ENCODE assay signal across 30 cellular contexts in the genomic region with DNA sequence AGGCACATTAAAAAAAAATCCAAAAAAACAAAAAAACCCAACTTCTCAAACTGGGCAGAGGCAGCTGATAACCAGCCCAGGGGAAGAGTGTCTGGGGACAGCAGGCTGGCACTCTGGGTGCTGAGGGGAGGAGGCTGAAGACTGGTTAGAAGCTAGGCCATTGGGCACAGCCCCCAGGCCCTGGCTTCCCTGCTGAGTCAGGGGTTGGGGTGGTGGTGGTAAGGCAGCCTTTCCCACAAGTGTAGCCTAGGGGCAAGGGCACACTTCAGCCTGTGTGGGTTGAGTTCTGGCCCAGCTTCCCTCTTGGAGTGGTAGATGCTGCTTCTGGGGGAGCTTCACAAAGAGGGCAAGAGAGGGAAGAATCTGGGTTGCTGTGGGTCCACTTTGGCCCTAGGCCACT. TPM values are rescaled to one million over a fixed set of nuclear protein-coding genes. Genes with fewer than 3 reads are reported as not detected.
DNase-seq lines count a peak whose midpoint lies in the region; ATAC-seq and TF ChIP-seq lines count a peak whose summit lies in the region.
"Had no signal": no experiment of that assay in that cellular context is flagged by ENCODE, and none has a peak within 500 bp of the region (broad histone marks: within the 10 kb centered on the region; RNA-seq: fewer than 3 reads in every experiment).

No MANE protein-coding gene starts in this region.

- no peak overlapping the region for H3K4me3 ChIP-seq in sigmoid colon
- no peak overlapping the region for H3K4me3 ChIP-seq in GM23248
- H3K4me3 ChIP-seq: A549, GM12878, mucosa of descending colon, SK-N-MC, smooth muscle cell, thoracic aorta, vagina had no signal

- POLR2A ChIA-PET in RWPE1 (lab: Yijun Ruan, JAX; ENCODE audit: low non-redundant PET) = no interaction called here

- TF ChIP-seq EP300 in sigmoid colon (IDR thresholded peaks at IDR 0.05) = no peak

- H3K36me3 ChIP-seq in sigmoid colon (peaks cover 25 to 85% (median 54%) of the 10 kb centered on the region in 4 donors), GM23248 (ENCODE audit: low read depth) (peaks cover 6% of the 10 kb centered on the region; the same call in 1 of the 2 replicates)

- CTCF ChIA-PET in RWPE1 (lab: Yijun Ruan, JAX) = no interaction called here

- TF ChIP-seq CTCF in RWPE1 (conservative IDR thresholded peaks at IDR 0.05; ENCODE audit: low read depth) (no peak), sigmoid colon (IDR thresholded peaks at IDR 0.05) (no peak)

- H3K27ac Mint-ChIP-seq in activated T-cell treated with anti-CD3 and anti-CD28 coated beads, Interleukin-2, amount 50 U/mL, for 72 hours = no peak overlapping the region
- H3K27ac Mint-ChIP-seq in stimulated activated naive B cell treated with anti-CD40 and anti-IgM and Interleukin-4, amounts not matched to agents 10 μg/mL and 1 μg/mL and 100 μg/mL, for 72 hours = peak overlapping the region; percentile 56
- H3K27ac Mint-ChIP-seq: activated T-helper 2 cell treated with anti-CD3 and anti-CD28 coated beads, Interferon-gamma antibody, Interleukin-2, Interleukin-4, amounts not matched to agents 10 μg/mL and 5 μg/mL and 100 μg/mL, durations not matched to agents 14 hours and 24 hours and 36 hours; CD8-positive, alpha-beta T cell; H9; stimulated activated naive CD8-positive, alpha-beta T cell treated with anti-CD3 and anti-CD28 coated beads, Interleukin-15, Interleukin-2, amounts not matched to agents 100 ng/mL and 50 ng/mL, for 24 hours had no signal

- H3K9me3 Mint-ChIP-seq in activated T-cell treated with anti-CD3 and anti-CD28 coated beads, Interleukin-2, amount 50 U/mL, for 72 hours = no peaks in the 10 kb centered on the region
- H3K9me3 Mint-ChIP-seq in activated T-cell treated with anti-CD3 and anti-CD28 coated beads, Interleukin-2, amount 50 U/mL, for 4 hours = no peaks in the 10 kb centered on the region
- no peaks in the 10 kb centered on the region for H3K9me3 Mint-ChIP-seq in stimulated activated naive B cell treated with anti-CD40 and anti-IgM and Interleukin-4, amounts not matched to agents 10 μg/mL and 1 μg/mL and 100 μg/mL, for 72 hours
- H3K9me3 Mint-ChIP-seq: activated naive CD4-positive, alpha-beta T cell treated with anti-CD3 and anti-CD28 coated beads, Interleukin-2, amount 50 U/mL, for 24 hours; activated T-helper 2 cell treated with anti-CD3 and anti-CD28 coated beads, Interferon-gamma antibody, Interleukin-2, Interleukin-4, amounts not matched to agents 10 μg/mL and 5 μg/mL and 100 μg/mL, durations not matched to agents 14 hours and 24 hours and 36 hours; CD8-positive, alpha-beta T cell; H9; natural killer cell treated with Interleukin-12 subunit alpha and Interleukin-12 subunit beta and Interleukin-15 and Interleukin-18, amount 100 ng/mL, for 72 hours; stimulated activated naive CD8-positive, alpha-beta T cell treated with anti-CD3 and anti-CD28 coated beads, Interleukin-15, Interleukin-2, amounts not matched to agents 100 ng/mL and 50 ng/mL, for 24 hours had no signal

- no peaks in the 10 kb centered on the region for H3F3A ChIP-seq in GM23248 (ENCODE audit: insufficient read depth)

- H3K9me3 ChIP-seq in sigmoid colon (no peaks in the 10 kb centered on the region), GM23248 (ENCODE audit: low read depth) (no peaks in the 10 kb centered on the region)
- H3K9me3 ChIP-seq: A549, mucosa of descending colon, thoracic aorta, vagina had no signal

- in situ Hi-C loops in GM23248 (cut with MboI) = no loop called here

- H3K4me3 Mint-ChIP-seq in activated T-cell treated with anti-CD3 and anti-CD28 coated beads, Interleukin-2, amount 50 U/mL, for 72 hours = no peak overlapping the region
- H3K4me3 Mint-ChIP-seq in activated T-cell treated with anti-CD3 and anti-CD28 coated beads, Interleukin-2, amount 50 U/mL, for 4 hours = no peak overlapping the region
- H3K4me3 Mint-ChIP-seq in stimulated activated naive B cell treated with anti-CD40 and anti-IgM and Interleukin-4, amounts not matched to agents 10 μg/mL and 1 μg/mL and 100 μg/mL, for 72 hours = no peak overlapping the region
- H3K4me3 Mint-ChIP-seq: activated naive CD4-positive, alpha-beta T cell treated with anti-CD3 and anti-CD28 coated beads, Interleukin-2, amount 50 U/mL, for 24 hours; CD8-positive, alpha-beta T cell; H9; natural killer cell treated with Interleukin-12 subunit alpha and Interleukin-12 subunit beta and Interleukin-15 and Interleukin-18, amount 100 ng/mL, for 72 hours; stimulated activated naive CD8-positive, alpha-beta T cell treated with anti-CD3 and anti-CD28 coated beads, Interleukin-15, Interleukin-2, amounts not matched to agents 100 ng/mL and 50 ng/mL, for 24 hours had no signal

- no peaks in the 10 kb centered on the region for H4K20me1 ChIP-seq in GM23248 (ENCODE audit: insufficient read depth)

- no peak overlapping the region for H2AFZ ChIP-seq in GM23248

- peaks cover 0 to 3% of the 10 kb centered on the region in 2 donors for H3K36me3 Mint-ChIP-seq in activated T-cell treated with anti-CD3 and anti-CD28 coated beads, Interleukin-2, amount 50 U/mL, for 72 hours (ENCODE audit: insufficient read depth in 2 of 2)
- H3K36me3 Mint-ChIP-seq in activated T-cell treated with anti-CD3 and anti-CD28 coated beads, Interleukin-2, amount 50 U/mL, for 4 hours (ENCODE audit: insufficient read depth) = peaks cover 8% of the 10 kb centered on the region
- H3K36me3 Mint-ChIP-seq in stimulated activated naive B cell treated with anti-CD40 and anti-IgM and Interleukin-4, amounts not matched to agents 10 μg/mL and 1 μg/mL and 100 μg/mL, for 72 hours = peaks cover 39 to 63% of the 10 kb centered on the region in 2 donors
- H3K36me3 Mint-ChIP-seq: activated naive CD4-positive, alpha-beta T cell treated with anti-CD3 and anti-CD28 coated beads, Interleukin-2, amount 50 U/mL, for 24 hours; natural killer cell treated with Interleukin-12 subunit alpha and Interleukin-12 subunit beta and Interleukin-15 and Interleukin-18, amount 100 ng/mL, for 72 hours had no signal

- ATAC-seq in activated T-cell treated with anti-CD3 and anti-CD28 coated beads, Interleukin-2, amount 50 U/mL, for 72 hours (replicated peaks in 1 of 2) = peak; percentile 17 to 18
- ATAC-seq in activated T-cell treated with anti-CD3 and anti-CD28 coated beads, Interleukin-2, amount 50 U/mL, for 4 hours = no peak
- ATAC-seq in stimulated activated naive B cell treated with anti-CD40 and anti-IgM and Interleukin-4, amounts not matched to agents 10 μg/mL and 1 μg/mL and 100 μg/mL, for 72 hours (replicated peaks) = no peak
- ATAC-seq: A549; CD8-positive, alpha-beta T cell; GM12878; left colon; mucosa of descending colon; natural killer cell treated with Interleukin-12 subunit alpha and Interleukin-12 subunit beta and Interleukin-15 and Interleukin-18, amount 100 ng/mL, for 72 hours had no signal

- no peaks in the 10 kb centered on the region for H3K27me3 Mint-ChIP-seq in activated T-cell treated with anti-CD3 and anti-CD28 coated beads, Interleukin-2, amount 50 U/mL, for 72 hours (ENCODE audit: low read depth)
- no peaks in the 10 kb centered on the region for H3K27me3 Mint-ChIP-seq in activated T-cell treated with anti-CD3 and anti-CD28 coated beads, Interleukin-2, amount 50 U/mL, for 4 hours (ENCODE audit: low read depth)
- no peaks in the 10 kb centered on the region for H3K27me3 Mint-ChIP-seq in stimulated activated naive B cell treated with anti-CD40 and anti-IgM and Interleukin-4, amounts not matched to agents 10 μg/mL and 1 μg/mL and 100 μg/mL, for 72 hours
- H3K27me3 Mint-ChIP-seq: activated naive CD4-positive, alpha-beta T cell treated with anti-CD3 and anti-CD28 coated beads, Interleukin-2, amount 50 U/mL, for 24 hours; natural killer cell treated with Interleukin-12 subunit alpha and Interleukin-12 subunit beta and Interleukin-15 and Interleukin-18, amount 100 ng/mL, for 72 hours; stimulated activated naive CD8-positive, alpha-beta T cell treated with anti-CD3 and anti-CD28 coated beads, Interleukin-15, Interleukin-2, amounts not matched to agents 100 ng/mL and 50 ng/mL, for 24 hours had no signal

- H3K27ac ChIP-seq in RWPE1 (peak overlapping the region; percentile 42), sigmoid colon (no peak overlapping the region), GM23248 (no peak overlapping the region)
- H3K27ac ChIP-seq: SK-N-MC, thoracic aorta, vagina had no signal

- H3K79me2 ChIP-seq in GM23248 (ENCODE audit: insufficient read depth) = no peaks in the 10 kb centered on the region

- no peak overlapping the region for H3K4me2 ChIP-seq in GM23248 (ENCODE audit: unreplicated experiment)
- H3K4me2 ChIP-seq: A549, smooth muscle cell had no signal

- no peak for DNase-seq in activated T-cell treated with anti-CD3 and anti-CD28 coated beads, Interleukin-2, amount 50 U/mL, for 72 hours
- no peak for DNase-seq in activated T-cell treated with anti-CD3 and anti-CD28 coated beads, Interleukin-2, amount 50 U/mL, for 4 hours
- DNase-seq in RWPE1 (ENCODE audit: low spot score) (no peak), myocyte (ENCODE audit: low read depth) (peak; percentile 41), pons (ENCODE audit: low spot score) (no peak), sigmoid colon (no peak), GM23248 (no peak)
- no peak for DNase-seq in stimulated activated naive B cell treated with anti-CD40 and anti-IgM and Interleukin-4, amounts not matched to agents 10 μg/mL and 1 μg/mL and 100 μg/mL, for 72 hours
- DNase-seq: activated CD4-positive, alpha-beta T cell treated with anti-CD3 and anti-CD28 coated beads, Interleukin-2, amount 50 U/mL, for 4 hours; activated CD8-positive, alpha-beta memory T cell treated with anti-CD3 and anti-CD28 coated beads, Interleukin-2, amount 50 U/mL, for 4 hours; amygdala; CD8-positive, alpha-beta T cell; cortex of kidney; effector memory CD4-positive, alpha-beta T cell; H9; left colon; mucosa of descending colon; NCI-H1436 treated with DMSO at 0.1 percent for 48 hours; NCI-H446; NCI-H774 had no signal

- TF ChIP-seq POLR2A in sigmoid colon (IDR thresholded peaks at IDR 0.05) = no peak

- no peaks in the 10 kb centered on the region for H3K4me1 Mint-ChIP-seq in activated T-cell treated with anti-CD3 and anti-CD28 coated beads, Interleukin-2, amount 50 U/mL, for 72 hours (ENCODE audit: low read depth)
- H3K4me1 Mint-ChIP-seq in activated T-cell treated with anti-CD3 and anti-CD28 coated beads, Interleukin-2, amount 50 U/mL, for 4 hours (ENCODE audit: low read depth) = no peaks in the 10 kb centered on the region
- H3K4me1 Mint-ChIP-seq in stimulated activated naive B cell treated with anti-CD40 and anti-IgM and Interleukin-4, amounts not matched to agents 10 μg/mL and 1 μg/mL and 100 μg/mL, for 72 hours = no peaks in the 10 kb centered on the region
- H3K4me1 Mint-ChIP-seq: activated naive CD4-positive, alpha-beta T cell treated with anti-CD3 and anti-CD28 coated beads, Interleukin-2, amount 50 U/mL, for 24 hours; H9 had no signal

- peaks cover 0 to 18% (median 15%) of the 10 kb centered on the region in 4 donors for H3K4me1 ChIP-seq in sigmoid colon
- no peaks in the 10 kb centered on the region for H3K4me1 ChIP-seq in GM23248 (ENCODE audit: insufficient read depth)
- H3K4me1 ChIP-seq: A549 had no signal

- H3K9ac ChIP-seq in GM23248 = no peak overlapping the region

- no peaks in the 10 kb centered on the region for H3K9me2 ChIP-seq in GM23248 (ENCODE audit: insufficient read depth)

- H3K27me3 ChIP-seq in sigmoid colon (no peaks in the 10 kb centered on the region), GM23248 (replicated peaks; ENCODE audit: insufficient read depth) (no peaks in the 10 kb centered on the region)
- H3K27me3 ChIP-seq: vagina had no signal

- intact Hi-C loops in sigmoid colon (cut with DNase I) = no loop called here

RNA-seq across cellular contexts. Expression of a gene that starts 16.3 kb away (rescaled TPM):
- 10 to 100 TPM; 38.0 to 46.3 TPM for total RNA-seq in activated T-cell treated with anti-CD3 and anti-CD28 coated beads, Interleukin-2, amount 50 U/mL, for 72 hours
- 10 to 100 TPM; 21.6 to 34.5 (median 26.8) TPM for total RNA-seq in activated T-cell treated with anti-CD3 and anti-CD28 coated beads, Interleukin-2, amount 50 U/mL, for 4 hours
- total RNA-seq in myocyte = 62.0 and 78.2 TPM in 2 replicates
- polyA plus RNA-seq in myocyte (2012) = 43.8 TPM
- total RNA-seq in sigmoid colon = 10 to 100 TPM; 35.7 to 45.3 (median 40.5) TPM
- 10 to 100 TPM; 23.4 to 28.4 (median 27.1) TPM for polyA plus RNA-seq in sigmoid colon
- total RNA-seq in GM23248 (2014; rRNA removed; shearing (Covaris generic)) = 83.2 and 96.8 TPM in 2 replicates
- polyA plus RNA-seq in GM23248 (2016; fragmentation: Nextera tagmentation; extraction: Ambion mirVana) = 79.7 and 81.5 TPM in 2 replicates

Comparison
In these comparisons a context has a peak if more than half of its experiments do, and no peak if none do; other contexts are left out.
1. ATAC-seq: peak in activated T-cell treated with anti-CD3 and anti-CD28 coated beads, Interleukin-2, amount 50 U/mL, for 72 hours (2 of 2); none in activated T-cell treated with anti-CD3 and anti-CD28 coated beads, Interleukin-2, amount 50 U/mL, for 4 hours (0 of 2) and stimulated activated naive B cell treated with anti-CD40 and anti-IgM and Interleukin-4, amounts not matched to agents 10 μg/mL and 1 μg/mL and 100 μg/mL, for 72 hours (0 of 2).